ENCODE assay signal across 9 cellular contexts in genomic region chr20:44618318-44618731, GRCh38. TPM values are rescaled to one million over a fixed set of nuclear protein-coding genes. Genes with fewer than 3 reads are reported as not detected.
DNase-seq lines count a peak whose midpoint lies in the region; TF ChIP-seq lines count a peak whose summit lies in the region.
"Had no signal": no experiment of that assay in that cellular context is flagged by ENCODE, and none has a peak within 500 bp of the region (broad histone marks: within the 10 kb centered on the region; RNA-seq: fewer than 3 reads in every experiment).

No MANE protein-coding gene starts in this region.

- H3K4me1 Mint-ChIP-seq in activated naive CD8-positive, alpha-beta T cell treated with anti-CD3 and anti-CD28 coated beads for 36 hours, result peaks cover 49% of the 10 kb centered on the region
- H3K4me1 Mint-ChIP-seq in nephron progenitor cell, result peaks cover 13% of the 10 kb centered on the region
- H3K4me1 Mint-ChIP-seq in Caco-2 (ENCODE audit: low read depth, unreplicated experiment), result no peaks in the 10 kb centered on the region

- BruUV-seq in PC-9 (replicated peaks; lab: Mats Ljungman, UMichigan) (no TSS peak), Caco-2 (replicated peaks; lab: Mats Ljungman, UMichigan) (no TSS peak)

- H3K9me3 ChIP-seq in BLaER1 treated with 17β-estradiol and CSF1 and Interleukin-3, amounts not matched to agents 10 nM and 100 nM (replicated peaks in 1 of 11), result peaks cover 0 to 10% (median 6%) of the 10 kb centered on the region in 11 experiments; a peak in 13 of 22 replicates
- H3K9me3 ChIP-seq in PC-9 (ENCODE audit: insufficient read depth, low read depth), result no peaks in the 10 kb centered on the region
- H3K9me3 ChIP-seq in Caco-2, result peaks cover 5% of the 10 kb centered on the region

- H3K4me1 ChIP-seq in BLaER1 treated with 17β-estradiol and CSF1 and Interleukin-3, amounts not matched to agents 10 nM and 100 nM, result peaks cover 31 to 80% (median 69%) of the 10 kb centered on the region in 10 experiments
- no peaks in the 10 kb centered on the region for H3K4me1 ChIP-seq in PC-9 (replicated peaks; ENCODE audit: insufficient read depth)
- no peaks in the 10 kb centered on the region for H3K4me1 ChIP-seq in Caco-2

- DNase-seq in RWPE1 (ENCODE audit: low spot score), result no peak
- peak; percentile 42 for DNase-seq in activated naive CD8-positive, alpha-beta T cell treated with anti-CD3 and anti-CD28 coated beads for 36 hours
- no peak for DNase-seq in nephron progenitor cell
- DNase-seq in PC-9, result no peak
- DNase-seq in NCI-H128 (lab: John Stamatoyannopoulos, UW; ENCODE audit: unreplicated experiment), result no peak
- DNase-seq in GDM1 (lab: John Stamatoyannopoulos, UW), result no peak
- no peak for DNase-seq in Caco-2
- DNase-seq: GOT3 had no signal

- peak overlapping the region in 7 of 11 experiments; percentile 24 to 95 (median 30); a peak in 11 of 22 replicates for H3K27ac ChIP-seq in BLaER1 treated with 17β-estradiol and CSF1 and Interleukin-3, amounts not matched to agents 10 nM and 100 nM
- H3K27ac ChIP-seq in RWPE1 (peak overlapping the region; percentile 1; the same call in 1 of the 2 replicates), PC-9 (no peak overlapping the region)

- CTCF ChIA-PET in RWPE1 (lab: Yijun Ruan, JAX), result interaction anchor here (0.6 to 2.1 kb wide), 3 partner anchors 9 to 67 kb away, joined by 3 to 8 read pairs (median 3); no protein-coding TSS in a partner anchor
- CTCF ChIA-PET in PC-9 (lab: Charles Lee), result no interaction called here
- CTCF ChIA-PET in Caco-2 (lab: Charles Lee), result interaction anchor here (0.6 kb wide), 2 partner anchors 66 to 493 kb away, joined by 4 to 6 read pairs; no protein-coding TSS in a partner anchor

- H3K27me3 ChIP-seq in BLaER1 treated with 17β-estradiol and CSF1 and Interleukin-3, amounts not matched to agents 10 nM and 100 nM, result no peaks in the 10 kb centered on the region
- H3K27me3 ChIP-seq in PC-9 (ENCODE audit: insufficient read depth, low read depth) (no peaks in the 10 kb centered on the region), Caco-2 (replicated peaks; ENCODE audit: control insufficient read depth, insufficient read depth, low read length) (no peaks in the 10 kb centered on the region)

- H3F3A ChIP-seq in PC-9 (ENCODE audit: insufficient read depth, low read depth), result no peaks in the 10 kb centered on the region

- no peak overlapping the region for H3K4me3 ChIP-seq in BLaER1 treated with 17β-estradiol and CSF1 and Interleukin-3, amounts not matched to agents 10 nM and 100 nM
- H3K4me3 ChIP-seq in PC-9 (no peak overlapping the region), Caco-2 (ENCODE audit: low read depth, low read length) (no peak overlapping the region)

- H3K4me3 Mint-ChIP-seq in activated naive CD8-positive, alpha-beta T cell treated with anti-CD3 and anti-CD28 coated beads for 36 hours, result no peak overlapping the region
- H3K4me3 Mint-ChIP-seq in nephron progenitor cell, result no peak overlapping the region
- no peak overlapping the region for H3K4me3 Mint-ChIP-seq in Caco-2 (ENCODE audit: unreplicated experiment)

- peak overlapping the region; percentile 50 for H3K27ac Mint-ChIP-seq in activated naive CD8-positive, alpha-beta T cell treated with anti-CD3 and anti-CD28 coated beads for 36 hours
- H3K27ac Mint-ChIP-seq in nephron progenitor cell, result peak overlapping the region; percentile 66
- no peak overlapping the region for H3K27ac Mint-ChIP-seq in Caco-2 (ENCODE audit: unreplicated experiment)

- H3K9me3 Mint-ChIP-seq in activated naive CD8-positive, alpha-beta T cell treated with anti-CD3 and anti-CD28 coated beads for 36 hours, result no peaks in the 10 kb centered on the region
- peaks cover 4% of the 10 kb centered on the region for H3K9me3 Mint-ChIP-seq in nephron progenitor cell
- H3K9me3 Mint-ChIP-seq in Caco-2 (ENCODE audit: unreplicated experiment), result peaks cover 3% of the 10 kb centered on the region

- POLR2A ChIA-PET in RWPE1 (lab: Yijun Ruan, JAX; ENCODE audit: low non-redundant PET) (no interaction called here), PC-9 (lab: Charles Lee; ENCODE audit: unreplicated experiment) (no interaction called here), Caco-2 (lab: Charles Lee) (interaction anchor here (1.5 kb wide), 1 partner anchor 267 kb away, joined by 9 read pairs; the partner anchor contains the start of gene YWHAB)

- peak overlapping the region in 9 of 11 experiments; percentile 10 to 47 (median 24); a peak in 13 of 22 replicates for H3K9ac ChIP-seq in BLaER1 treated with 17β-estradiol and CSF1 and Interleukin-3, amounts not matched to agents 10 nM and 100 nM

- H3K4me2 ChIP-seq in BLaER1 treated with 17β-estradiol and CSF1 and Interleukin-3, amounts not matched to agents 10 nM and 100 nM, result peak overlapping the region in 9 of 11 experiments; percentile 10 to 93 (median 75); a peak in 17 of 22 replicates
- no peak overlapping the region for H3K4me2 ChIP-seq in PC-9

- H3K27me3 Mint-ChIP-seq in activated naive CD8-positive, alpha-beta T cell treated with anti-CD3 and anti-CD28 coated beads for 36 hours, result no peaks in the 10 kb centered on the region
- no peaks in the 10 kb centered on the region for H3K27me3 Mint-ChIP-seq in nephron progenitor cell (ENCODE audit: low read depth, poor library complexity)
- no peaks in the 10 kb centered on the region for H3K27me3 Mint-ChIP-seq in Caco-2 (ENCODE audit: insufficient read depth, unreplicated experiment)

- peaks cover 0 to 54% (median 14%) of the 10 kb centered on the region in 11 experiments; a peak in 11 of 22 replicates for H4K20me1 ChIP-seq in BLaER1 treated with 17β-estradiol and CSF1 and Interleukin-3, amounts not matched to agents 10 nM and 100 nM
- no peaks in the 10 kb centered on the region for H4K20me1 ChIP-seq in PC-9 (ENCODE audit: insufficient read depth)

- H3K36me3 Mint-ChIP-seq in activated naive CD8-positive, alpha-beta T cell treated with anti-CD3 and anti-CD28 coated beads for 36 hours, result peaks cover 46% of the 10 kb centered on the region
- H3K36me3 Mint-ChIP-seq in nephron progenitor cell (ENCODE audit: low read depth) (peaks cover 47% of the 10 kb centered on the region), Caco-2 (ENCODE audit: insufficient read depth, unreplicated experiment) (peaks cover 16% of the 10 kb centered on the region)

- H2AFZ ChIP-seq in PC-9, result no peak overlapping the region

- no peak for TF ChIP-seq CTCF in RWPE1 (conservative IDR thresholded peaks at IDR 0.05; ENCODE audit: low read depth)
- TF ChIP-seq CTCF in nephron progenitor cell (IDR thresholded peaks at IDR 0.05), result no peak
- no peak for TF ChIP-seq CTCF in PC-9 (conservative IDR thresholded peaks at IDR 0.05)
- TF ChIP-seq CTCF in Caco-2 (IDR thresholded peaks at IDR 0.05; ENCODE audit: insufficient read depth in 1 of 2, low read depth in 1 of 2, low read length in 1 of 2, severe bottlenecking in 1 of 2, unreplicated experiment in 1 of 2), result no peak

- intact Hi-C loops in PC-9 (cut with micrococcal nuclease; ENCODE audit: unreplicated experiment) (loop anchor here (10.0 kb wide), 1 partner anchor 504 kb away; no protein-coding TSS in a partner anchor), Caco-2 (cut with micrococcal nuclease; ENCODE audit: unreplicated experiment) (no loop called here)

- H3K36me3 ChIP-seq in BLaER1 treated with 17β-estradiol and CSF1 and Interleukin-3, amounts not matched to agents 10 nM and 100 nM, result peaks cover 75 to 100% (median 89%) of the 10 kb centered on the region in 11 experiments
- H3K36me3 ChIP-seq in PC-9 (ENCODE audit: low read depth) (no peaks in the 10 kb centered on the region), Caco-2 (ENCODE audit: control insufficient read depth, insufficient read depth, low read length) (no peaks in the 10 kb centered on the region)

- no peaks in the 10 kb centered on the region for H3K9me2 ChIP-seq in PC-9 (ENCODE audit: insufficient read depth)

- no peaks in the 10 kb centered on the region for H3K79me2 ChIP-seq in PC-9 (ENCODE audit: low read depth)

RNA-seq across cellular contexts. Expression of gene ADA, which starts 33.2 kb away (rescaled TPM):
- total RNA-seq in activated naive CD8-positive, alpha-beta T cell treated with anti-CD3 and anti-CD28 coated beads for 36 hours, result 10 to 100 TPM; 25.6 to 27.0 TPM
- 28.2 and 32.9 TPM in 2 replicates for total RNA-seq in PC-9 (2021)
- total RNA-seq in Caco-2 (2022), result 21.1 and 23.5 TPM in 2 replicates

RNA-seq across cellular contexts. Expression of gene PKIG, which starts 35.9 kb away (rescaled TPM):
- total RNA-seq in activated naive CD8-positive, alpha-beta T cell treated with anti-CD3 and anti-CD28 coated beads for 36 hours, result 1 to 10 TPM; 8.8 to 9.2 TPM
- 41.9 and 50.1 TPM in 2 replicates for total RNA-seq in PC-9 (2021)
- total RNA-seq in Caco-2 (2022), result 25.9 and 29.5 TPM in 2 replicates
